Comparison of ENCODE assay signal across 14 cellular contexts in the genomic region with DNA sequence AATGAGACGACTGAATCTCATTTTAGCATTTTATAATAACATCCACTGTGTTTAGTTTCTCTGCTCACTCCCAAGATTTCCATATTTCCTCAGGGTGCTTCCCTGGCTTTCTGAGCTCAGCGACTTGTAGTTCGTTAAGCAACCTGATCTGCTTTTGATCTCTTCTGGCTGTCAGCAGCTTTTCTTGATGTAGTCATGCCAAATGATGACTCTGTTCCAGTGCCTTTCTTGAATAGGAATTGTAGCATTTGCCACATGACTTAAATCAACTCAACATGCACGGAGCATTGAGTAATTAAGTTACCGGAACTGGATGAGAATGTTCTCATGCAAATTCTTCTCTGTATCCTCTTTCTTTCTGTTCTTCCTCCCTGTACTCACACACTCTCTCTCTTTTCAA.
A peak's percentile ranks its signal among the peaks of the same experiment; 100 is the strongest.
DNase-seq lines count a peak whose midpoint lies in the region; ATAC-seq and TF ChIP-seq lines count a peak whose summit lies in the region.
"Had no signal": no experiment of that assay in that cellular context is flagged by ENCODE, and none has a peak within 500 bp of the region (broad histone marks: within the 10 kb centered on the region; RNA-seq: fewer than 3 reads in every experiment).

No MANE protein-coding gene starts in this region.

- peak overlapping the region; percentile 47 for H3K9ac ChIP-seq in SK-N-SH

- intact Hi-C loops in left colon (cut with DNase I, micrococcal nuclease), result no loop called here

- TF ChIP-seq CTCF in SK-N-SH (IDR thresholded peaks at IDR 0.05) (no peak), fibroblast of villous mesenchyme (IDR thresholded peaks at IDR 0.05; ENCODE audit: insufficient read depth, low read depth, low read length) (no peak)

- H2AFZ ChIP-seq in SK-N-SH (ENCODE audit: low read depth), result no peak overlapping the region

- ATAC-seq in left colon, result no peak
- ATAC-seq: PC-3, WTC11 had no signal

- peaks cover 48% of the 10 kb centered on the region; the same call in 1 of the 2 replicates for H3K79me2 ChIP-seq in SK-N-SH (ENCODE audit: insufficient read depth)

- DNase-seq in EL (peak; percentile 85), SK-N-SH (peak; percentile 5), fibroblast of villous mesenchyme (ENCODE audit: low read depth) (peak; percentile 92), renal cortical epithelial cell (ENCODE audit: low read depth) (peak; percentile 62), cerebellum (ENCODE audit: low spot score) (no peak), NCI-H1930 (lab: John Stamatoyannopoulos, UW) (no peak), left colon (no peak), NCI-H524 (lab: John Stamatoyannopoulos, UW) (no peak)
- DNase-seq: colonic mucosa; naive B cell; NCI-H2081 treated with DMSO at 0.1 percent for 48 hours; PC-3; stimulated activated naive CD4-positive, alpha-beta T cell treated with Interleukin-2 at 50 U/mL for 16 hours had no signal

- CTCF ChIA-PET in SK-N-SH (lab: Yijun Ruan, JAX), result interaction anchor here (1.1 kb wide), 1 partner anchor 29 kb away, joined by 3 read pairs; no protein-coding TSS in a partner anchor

- H3K4me2 ChIP-seq in SK-N-SH, result peak overlapping the region; percentile 29; the same call in 1 of the 2 replicates

- H3K36me3 ChIP-seq in SK-N-SH (replicated peaks in 1 of 2; ENCODE audit: control insufficient read depth in 1 of 2, insufficient read depth in 2 of 2, low read length in 1 of 2), result peaks cover 38 to 52% of the 10 kb centered on the region in 2 experiments
- H3K36me3 ChIP-seq: colonic mucosa had no signal

- 26% methylated on average over 5 of the region's 5 CpGs for WGBS in SK-N-SH (ENCODE audit: low lambda C conversion rate)

- no peaks in the 10 kb centered on the region for H3K27me3 ChIP-seq in SK-N-SH (ENCODE audit: insufficient read depth)
- H3K27me3 ChIP-seq: colonic mucosa had no signal

- H3K4me3 ChIP-seq in SK-N-SH (ENCODE audit: low read depth in 2 of 2, low read length in 1 of 2) (no peak overlapping the region; a peak in 1 of 4 replicates), fibroblast of villous mesenchyme (ENCODE audit: low read depth, low read length) (no peak overlapping the region)
- H3K4me3 ChIP-seq: colonic mucosa had no signal

- POLR2A ChIA-PET in SK-N-SH (lab: Yijun Ruan, JAX), result no interaction called here

- H3K9me2 ChIP-seq in SK-N-SH, result no peaks in the 10 kb centered on the region

- no peak for TF ChIP-seq RAD21 in SK-N-SH (IDR thresholded peaks at IDR 0.05; ENCODE audit: low read length)

- TF ChIP-seq EP300 in SK-N-SH (IDR thresholded peaks at IDR 0.05; ENCODE audit: borderline replicate concordance in 1 of 2, low read depth in 1 of 2, low read length in 1 of 2), result peak in 1 of 2 experiments; percentile 78; a peak in 1 of 4 replicates

- H3K27ac ChIP-seq in SK-N-SH (ENCODE audit: low read depth in 2 of 2, low read length in 1 of 2), result peak overlapping the region; percentile 88 to 95; a peak in 3 of 4 replicates
- H3K27ac ChIP-seq: colonic mucosa had no signal

- no peaks in the 10 kb centered on the region for H4K20me1 ChIP-seq in SK-N-SH (ENCODE audit: insufficient read depth)

- H3K4me1 ChIP-seq in SK-N-SH (ENCODE audit: control insufficient read depth in 1 of 2, insufficient read depth in 2 of 2, low read depth in 1 of 2, low read length in 1 of 2), result peaks cover 5 to 14% of the 10 kb centered on the region in 2 experiments; a peak in 2 of 4 replicates

- H3F3A ChIP-seq in SK-N-SH (replicated peaks; ENCODE audit: insufficient read depth), result peaks cover 41% of the 10 kb centered on the region

- H3K9me3 ChIP-seq in SK-N-SH, result no peaks in the 10 kb centered on the region
- H3K9me3 ChIP-seq: colonic mucosa had no signal

TF ChIP-seq in SK-N-SH, 30 proteins besides CTCF, POLR2A, EP300 and RAD21 (continues in another document):
- 0 out of 2 replicates have a peak, but pooled peaks have one; percentile 28 for TF ChIP-seq ELF1 (IDR thresholded peaks at IDR 0.05)
- TF ChIP-seq, protein P1, sequence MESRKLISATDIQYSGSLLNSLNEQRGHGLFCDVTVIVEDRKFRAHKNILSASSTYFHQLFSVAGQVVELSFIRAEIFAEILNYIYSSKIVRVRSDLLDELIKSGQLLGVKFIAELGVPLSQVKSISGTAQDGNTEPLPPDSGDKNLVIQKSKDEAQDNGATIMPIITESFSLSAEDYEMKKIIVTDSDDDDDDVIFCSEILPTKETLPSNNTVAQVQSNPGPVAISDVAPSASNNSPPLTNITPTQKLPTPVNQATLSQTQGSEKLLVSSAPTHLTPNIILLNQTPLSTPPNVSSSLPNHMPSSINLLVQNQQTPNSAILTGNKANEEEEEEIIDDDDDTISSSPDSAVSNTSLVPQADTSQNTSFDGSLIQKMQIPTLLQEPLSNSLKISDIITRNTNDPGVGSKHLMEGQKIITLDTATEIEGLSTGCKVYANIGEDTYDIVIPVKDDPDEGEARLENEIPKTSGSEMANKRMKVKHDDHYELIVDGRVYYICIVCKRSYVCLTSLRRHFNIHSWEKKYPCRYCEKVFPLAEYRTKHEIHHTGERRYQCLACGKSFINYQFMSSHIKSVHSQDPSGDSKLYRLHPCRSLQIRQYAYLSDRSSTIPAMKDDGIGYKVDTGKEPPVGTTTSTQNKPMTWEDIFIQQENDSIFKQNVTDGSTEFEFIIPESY (IDR thresholded peaks at IDR 0.05; ENCODE audit: borderline replicate concordance, low read depth), result 0 out of 2 replicates have a peak, but pooled peaks have one; percentile 26
- TF ChIP-seq NRF1 (IDR thresholded peaks at IDR 0.05; ENCODE audit: low read depth, low read length), result no peak
- peak; percentile 72 for TF ChIP-seq JUND (IDR thresholded peaks at IDR 0.05)
- 0 out of 2 replicates have a peak, but pooled peaks have one; percentile 6 for TF ChIP-seq TAF1 (IDR thresholded peaks at IDR 0.05; ENCODE audit: borderline replicate concordance, low read depth, low read length)
- no peak for TF ChIP-seq MEF2A (IDR thresholded peaks at IDR 0.05; ENCODE audit: borderline replicate concordance, low read depth)
- TF ChIP-seq, protein P2, sequence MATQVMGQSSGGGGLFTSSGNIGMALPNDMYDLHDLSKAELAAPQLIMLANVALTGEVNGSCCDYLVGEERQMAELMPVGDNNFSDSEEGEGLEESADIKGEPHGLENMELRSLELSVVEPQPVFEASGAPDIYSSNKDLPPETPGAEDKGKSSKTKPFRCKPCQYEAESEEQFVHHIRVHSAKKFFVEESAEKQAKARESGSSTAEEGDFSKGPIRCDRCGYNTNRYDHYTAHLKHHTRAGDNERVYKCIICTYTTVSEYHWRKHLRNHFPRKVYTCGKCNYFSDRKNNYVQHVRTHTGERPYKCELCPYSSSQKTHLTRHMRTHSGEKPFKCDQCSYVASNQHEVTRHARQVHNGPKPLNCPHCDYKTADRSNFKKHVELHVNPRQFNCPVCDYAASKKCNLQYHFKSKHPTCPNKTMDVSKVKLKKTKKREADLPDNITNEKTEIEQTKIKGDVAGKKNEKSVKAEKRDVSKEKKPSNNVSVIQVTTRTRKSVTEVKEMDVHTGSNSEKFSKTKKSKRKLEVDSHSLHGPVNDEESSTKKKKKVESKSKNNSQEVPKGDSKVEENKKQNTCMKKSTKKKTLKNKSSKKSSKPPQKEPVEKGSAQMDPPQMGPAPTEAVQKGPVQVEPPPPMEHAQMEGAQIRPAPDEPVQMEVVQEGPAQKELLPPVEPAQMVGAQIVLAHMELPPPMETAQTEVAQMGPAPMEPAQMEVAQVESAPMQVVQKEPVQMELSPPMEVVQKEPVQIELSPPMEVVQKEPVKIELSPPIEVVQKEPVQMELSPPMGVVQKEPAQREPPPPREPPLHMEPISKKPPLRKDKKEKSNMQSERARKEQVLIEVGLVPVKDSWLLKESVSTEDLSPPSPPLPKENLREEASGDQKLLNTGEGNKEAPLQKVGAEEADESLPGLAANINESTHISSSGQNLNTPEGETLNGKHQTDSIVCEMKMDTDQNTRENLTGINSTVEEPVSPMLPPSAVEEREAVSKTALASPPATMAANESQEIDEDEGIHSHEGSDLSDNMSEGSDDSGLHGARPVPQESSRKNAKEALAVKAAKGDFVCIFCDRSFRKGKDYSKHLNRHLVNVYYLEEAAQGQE (IDR thresholded peaks at IDR 0.05; ENCODE audit: low read depth, low read length), result 0 out of 2 replicates have a peak, but pooled peaks have one; percentile 33
- no peak for TF ChIP-seq IRF3 (IDR thresholded peaks at IDR 0.05; ENCODE audit: low read depth, low read length)
- TF ChIP-seq NFIC (IDR thresholded peaks at IDR 0.05; ENCODE audit: borderline replicate concordance), result peak; percentile 76
- peak; percentile 94 for TF ChIP-seq TCF12 (IDR thresholded peaks at IDR 0.05)
- TF ChIP-seq CHD2 (IDR thresholded peaks at IDR 0.05; ENCODE audit: low read length, partially characterized antibody), result no peak
- no peak for TF ChIP-seq FOXJ3 (CRISPR knock-in tag; IDR thresholded peaks at IDR 0.05)
- TF ChIP-seq RXRA (IDR thresholded peaks at IDR 0.05; ENCODE audit: borderline replicate concordance, low read depth), result peak; percentile 29; the same call in 1 of the 2 replicates
- TF ChIP-seq, protein P3, sequence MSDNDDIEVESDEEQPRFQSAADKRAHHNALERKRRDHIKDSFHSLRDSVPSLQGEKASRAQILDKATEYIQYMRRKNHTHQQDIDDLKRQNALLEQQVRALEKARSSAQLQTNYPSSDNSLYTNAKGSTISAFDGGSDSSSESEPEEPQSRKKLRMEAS (IDR thresholded peaks at IDR 0.05; ENCODE audit: low read depth), result 0 out of 2 replicates have a peak, but pooled peaks have one; percentile 43
- no peak for TF ChIP-seq RFX5 (IDR thresholded peaks at IDR 0.05; ENCODE audit: low read length)
- no peak for TF ChIP-seq SMC3 (IDR thresholded peaks at IDR 0.05; ENCODE audit: low read depth, low read length)
- peak; percentile 46; the same call in 1 of the 2 replicates for TF ChIP-seq POLR2AphosphoS5 (IDR thresholded peaks at IDR 0.05; ENCODE audit: low read depth, low read length)
- TF ChIP-seq MXI1 (IDR thresholded peaks at IDR 0.05; ENCODE audit: low read depth, low read length), result no peak
- TF ChIP-seq FOSL2 (IDR thresholded peaks at IDR 0.05; ENCODE audit: borderline replicate concordance, low read depth), result peak; percentile 65; the same call in 1 of the 2 replicates

Comparison
In these comparisons a context has a peak if more than half of its experiments do, and no peak if none do; other contexts are left out.
1. DNase-seq: peak in EL (single experiment), SK-N-SH (single experiment), fibroblast of villous mesenchyme (single experiment) and renal cortical epithelial cell (single experiment); none in cerebellum (single experiment), NCI-H1930 (0 of 2), left colon (0 of 2) and NCI-H524 (0 of 2).